Comparison of ENCODE assay signal across 17 cellular contexts in genomic region chr18:75858754-75859153, GRCh38.
DNase-seq lines count a peak whose midpoint lies in the region; FAIRE-seq and TF ChIP-seq lines count a peak whose summit lies in the region.
"Had no signal": no experiment of that assay in that cellular context is flagged by ENCODE, and none has a peak within 500 bp of the region (broad histone marks: within the 10 kb centered on the region; RNA-seq: fewer than 3 reads in every experiment).

No MANE protein-coding gene starts in this region.

- no peak overlapping the region for H3K27ac Mint-ChIP-seq in osteocyte (ENCODE audit: unreplicated experiment)
- H3K27ac Mint-ChIP-seq: B cell; CD4-positive, alpha-beta T cell; CD8-positive, alpha-beta T cell had no signal

- H3K4me3 Mint-ChIP-seq in osteocyte (ENCODE audit: unreplicated experiment), result no peak overlapping the region
- H3K4me3 Mint-ChIP-seq: B cell; CD4-positive, alpha-beta T cell; CD8-positive, alpha-beta T cell had no signal

- DNase-seq in D721Med (ENCODE audit: insufficient read length, low spot score) (no peak), SK-N-DZ (ENCODE audit: low spot score) (peak; percentile 69), osteocyte (ENCODE audit: extremely low spot score, unreplicated experiment) (peak; percentile 5), DMS 273 treated with DMSO at 0.1 percent for 48 hours (lab: John Stamatoyannopoulos, UW) (no peak)
- no peak for DNase-seq in stimulated activated CD4-positive, alpha-beta T cell treated with anti-CD3 and anti-CD28 coated beads, Interleukin-4, amount 100 ng/mL, for 1 hour
- DNase-seq: AML-193; Caco-2; Calu3; CD4-positive, alpha-beta T cell; CD8-positive, alpha-beta T cell; DMS79 treated with DMSO at 0.1 percent for 48 hours; GF-D8 had no signal

- no peaks in the 10 kb centered on the region for H3K4me1 Mint-ChIP-seq in osteocyte (ENCODE audit: unreplicated experiment)
- H3K4me1 Mint-ChIP-seq: B cell had no signal

- TF ChIP-seq CTCF in D721Med (IDR thresholded peaks at IDR 0.05; ENCODE audit: insufficient read depth, missing control alignments), result no peak
- no peak for TF ChIP-seq CTCF in osteocyte (IDR thresholded peaks at IDR 0.05)

- no peaks in the 10 kb centered on the region for H3K36me3 Mint-ChIP-seq in osteocyte (ENCODE audit: unreplicated experiment)
- H3K36me3 Mint-ChIP-seq: CD8-positive, alpha-beta T cell had no signal

- peaks cover 51% of the 10 kb centered on the region for H3K9me3 Mint-ChIP-seq in osteocyte (ENCODE audit: unreplicated experiment)
- H3K9me3 Mint-ChIP-seq: CD8-positive, alpha-beta T cell had no signal

- no peaks in the 10 kb centered on the region for H3K27me3 Mint-ChIP-seq in osteocyte (ENCODE audit: unreplicated experiment)

- peak; percentile 96 for FAIRE-seq in D721Med (lab: Jason Lieb, UNC)
- FAIRE-seq: A549, G401.6, GM12891, GM19239 had no signal

Comparison
In these comparisons a context has a peak if more than half of its experiments do, and no peak if none do; other contexts are left out.
1. DNase-seq: peak in SK-N-DZ (single experiment) and osteocyte (single experiment); none in D721Med (single experiment), stimulated activated CD4-positive, alpha-beta T cell treated with anti-CD3 and anti-CD28 coated beads, Interleukin-4, amount 100 ng/mL, for 1 hour (single experiment) and DMS 273 treated with DMSO at 0.1 percent for 48 hours (single experiment).